ENCODE assay signal across 10 cellular contexts in genomic region chr9:77978086-77978781, GRCh38. TPM values are rescaled to one million over a fixed set of nuclear protein-coding genes. Genes with fewer than 3 reads are reported as not detected.
DNase-seq lines count a peak whose midpoint lies in the region; ATAC-seq and TF ChIP-seq lines count a peak whose summit lies in the region.
"Had no signal": no experiment of that assay in that cellular context is flagged by ENCODE, and none has a peak within 500 bp of the region (broad histone marks: within the 10 kb centered on the region; RNA-seq: fewer than 3 reads in every experiment).

No MANE protein-coding gene starts in this region.

- no peak for ATAC-seq in naive thymus-derived CD4-positive, alpha-beta T cell
- ATAC-seq in HG02798 (IDR thresholded peaks at IDR 0.05; ENCODE audit: poor library complexity, unreplicated experiment) = no peak
- no peak for ATAC-seq in GM18511 (IDR thresholded peaks at IDR 0.05; ENCODE audit: unreplicated experiment)

- H3K27ac ChIP-seq in naive thymus-derived CD4-positive, alpha-beta T cell (ENCODE audit: low read depth, low read length) = peak overlapping the region; percentile 61

- no peak for TF ChIP-seq CTCF in Calu3 (IDR thresholded peaks at IDR 0.05; ENCODE audit: unreplicated experiment)

- H3K27me3 ChIP-seq in naive thymus-derived CD4-positive, alpha-beta T cell (ENCODE audit: control insufficient read depth in 2 of 2, insufficient read depth in 2 of 2, low read length in 2 of 2) = no peaks in the 10 kb centered on the region

- peaks cover 23 to 55% of the 10 kb centered on the region in 2 donors for H3K4me1 ChIP-seq in naive thymus-derived CD4-positive, alpha-beta T cell (ENCODE audit: control insufficient read depth in 2 of 2, insufficient read depth in 2 of 2, low read length in 2 of 2)

- H3K9me3 Mint-ChIP-seq in Calu3 (ENCODE audit: low read depth, unreplicated experiment) = no peaks in the 10 kb centered on the region
- H3K9me3 Mint-ChIP-seq in activated T-helper 2 cell treated with anti-CD3 and anti-CD28 coated beads, Interferon-gamma antibody, Interleukin-2, Interleukin-4, amounts not matched to agents 10 μg/mL and 5 μg/mL and 100 μg/mL, durations not matched to agents 14 hours and 24 hours and 36 hours = no peaks in the 10 kb centered on the region
- H3K9me3 Mint-ChIP-seq in naive thymus-derived CD4-positive, alpha-beta T cell = no peaks in the 10 kb centered on the region

- CTCF ChIA-PET in Calu3 (lab: Charles Lee) = no interaction called here
- CTCF ChIA-PET in naive thymus-derived CD4-positive, alpha-beta T cell (lab: Charles Lee) = interaction anchor here (0.6 to 3.6 kb wide), 13 partner anchors 9 to 277 kb away, joined by 3 to 50 read pairs (median 7); no protein-coding TSS in a partner anchor

- peak overlapping the region; percentile 2 for H3K4me3 ChIP-seq in naive thymus-derived CD4-positive, alpha-beta T cell (ENCODE audit: low read length)

- DNase-seq in Calu3 (no peak), Kasumi-1 (lab: John Stamatoyannopoulos, UW) (peak; percentile 74 to 75), head of caudate nucleus (no peak)
- no peak for DNase-seq in activated T-helper 2 cell treated with anti-CD3 and anti-CD28 coated beads, Interferon-gamma antibody, Interleukin-2, Interleukin-4, amounts not matched to agents 10 μg/mL and 5 μg/mL and 100 μg/mL, durations not matched to agents 14 hours and 24 hours and 36 hours (ENCODE audit: low spot score)
- DNase-seq in naive thymus-derived CD4-positive, alpha-beta T cell = peak in 2 of 9 donors; percentile 4 to 8
- DNase-seq in stimulated activated CD4-positive, alpha-beta T cell treated with anti-CD3 and anti-CD28 coated beads, Interleukin-2, amount 100 ng/mL, for 24 hours = no peak
- DNase-seq: cortex of kidney, posterior cingulate gyrus had no signal

- H3K27ac Mint-ChIP-seq in Calu3 (ENCODE audit: unreplicated experiment) = peak overlapping the region; percentile 37
- H3K27ac Mint-ChIP-seq in activated T-helper 2 cell treated with anti-CD3 and anti-CD28 coated beads, Interferon-gamma antibody, Interleukin-2, Interleukin-4, amounts not matched to agents 10 μg/mL and 5 μg/mL and 100 μg/mL, durations not matched to agents 14 hours and 24 hours and 36 hours = peak overlapping the region; percentile 83
- H3K27ac Mint-ChIP-seq in naive thymus-derived CD4-positive, alpha-beta T cell = peak overlapping the region; percentile 57 to 87 (median 82)

- no TSS peak for BruUV-seq in Calu3 (replicated peaks; lab: Mats Ljungman, UMichigan)

- no peaks in the 10 kb centered on the region for H3K36me3 Mint-ChIP-seq in Calu3 (ENCODE audit: insufficient read depth, unreplicated experiment)
- H3K36me3 Mint-ChIP-seq in activated T-helper 2 cell treated with anti-CD3 and anti-CD28 coated beads, Interferon-gamma antibody, Interleukin-2, Interleukin-4, amounts not matched to agents 10 μg/mL and 5 μg/mL and 100 μg/mL, durations not matched to agents 14 hours and 24 hours and 36 hours (ENCODE audit: low read depth) = peaks cover 2% of the 10 kb centered on the region
- peaks cover 0 to 4% (median 0%) of the 10 kb centered on the region in 5 donors for H3K36me3 Mint-ChIP-seq in naive thymus-derived CD4-positive, alpha-beta T cell

- peaks cover 28% of the 10 kb centered on the region for H3K4me1 Mint-ChIP-seq in Calu3 (ENCODE audit: low read depth, unreplicated experiment)
- H3K4me1 Mint-ChIP-seq in activated T-helper 2 cell treated with anti-CD3 and anti-CD28 coated beads, Interferon-gamma antibody, Interleukin-2, Interleukin-4, amounts not matched to agents 10 μg/mL and 5 μg/mL and 100 μg/mL, durations not matched to agents 14 hours and 24 hours and 36 hours (ENCODE audit: low read depth) = peaks cover 64% of the 10 kb centered on the region
- peaks cover 46 to 84% (median 69%) of the 10 kb centered on the region in 7 donors for H3K4me1 Mint-ChIP-seq in naive thymus-derived CD4-positive, alpha-beta T cell

- intact Hi-C loops in Calu3 (cut with micrococcal nuclease; ENCODE audit: unreplicated experiment) (loop anchor here (5.0 kb wide), 1 partner anchor 136 kb away; no protein-coding TSS in a partner anchor), head of caudate nucleus (cut with DNase I) (loop anchor here (10.0 kb wide), 1 partner anchor 237 kb away; no protein-coding TSS in a partner anchor)
- intact Hi-C loops in activated T-helper 2 cell treated with anti-CD3 and anti-CD28 coated beads, Interferon-gamma antibody, Interleukin-2, Interleukin-4, amounts not matched to agents 10 μg/mL and 5 μg/mL and 100 μg/mL, durations not matched to agents 14 hours and 24 hours and 36 hours (cut with micrococcal nuclease) = loop anchor here (1.0 to 10.0 kb wide), 6 partner anchors 55 to 257 kb away; partner anchors contain the start of gene CEP78
- intact Hi-C loops in naive thymus-derived CD4-positive, alpha-beta T cell (cut with micrococcal nuclease) = loop anchor here in 1 of 2 donors (5.0 kb wide), 2 partner anchors 389 to 521 kb away; no protein-coding TSS in a partner anchor

- no peaks in the 10 kb centered on the region for H3K9me3 ChIP-seq in naive thymus-derived CD4-positive, alpha-beta T cell (ENCODE audit: control insufficient read depth in 2 of 3, low read length in 3 of 3)

- H3K36me3 ChIP-seq in naive thymus-derived CD4-positive, alpha-beta T cell (ENCODE audit: control insufficient read depth in 2 of 3, insufficient read depth in 3 of 3, low read length in 3 of 3) = no peaks in the 10 kb centered on the region

- POLR2A ChIA-PET in naive thymus-derived CD4-positive, alpha-beta T cell (lab: Charles Lee) = interaction anchor here (0.6 to 2.4 kb wide), 4 partner anchors 51 to 223 kb away, joined by 3 to 8 read pairs (median 5); no protein-coding TSS in a partner anchor

- no peaks in the 10 kb centered on the region for H3K27me3 Mint-ChIP-seq in Calu3 (ENCODE audit: unreplicated experiment)
- H3K27me3 Mint-ChIP-seq in activated T-helper 2 cell treated with anti-CD3 and anti-CD28 coated beads, Interferon-gamma antibody, Interleukin-2, Interleukin-4, amounts not matched to agents 10 μg/mL and 5 μg/mL and 100 μg/mL, durations not matched to agents 14 hours and 24 hours and 36 hours (ENCODE audit: low read depth) = no peaks in the 10 kb centered on the region
- no peaks in the 10 kb centered on the region for H3K27me3 Mint-ChIP-seq in naive thymus-derived CD4-positive, alpha-beta T cell

- H3K4me3 Mint-ChIP-seq in Calu3 (ENCODE audit: low read depth, unreplicated experiment) = no peak overlapping the region
- peak overlapping the region; percentile 56 for H3K4me3 Mint-ChIP-seq in activated T-helper 2 cell treated with anti-CD3 and anti-CD28 coated beads, Interferon-gamma antibody, Interleukin-2, Interleukin-4, amounts not matched to agents 10 μg/mL and 5 μg/mL and 100 μg/mL, durations not matched to agents 14 hours and 24 hours and 36 hours (ENCODE audit: low read depth)
- H3K4me3 Mint-ChIP-seq in naive thymus-derived CD4-positive, alpha-beta T cell = peak overlapping the region; percentile 11 to 77 (median 62)

RNA-seq across cellular contexts. Expression of gene GNAQ, which starts 53.4 kb away (rescaled TPM):
- total RNA-seq in Calu3 (2022) = 34.1 TPM in 2 replicates
- total RNA-seq in activated T-helper 2 cell treated with anti-CD3 and anti-CD28 coated beads, Interferon-gamma antibody, Interleukin-2, Interleukin-4, amounts not matched to agents 10 μg/mL and 5 μg/mL and 100 μg/mL, durations not matched to agents 14 hours and 24 hours and 36 hours = 28.6 and 34.3 TPM in 2 replicates
- 10 to 100 TPM; 37.7 to 60.6 (median 47.7) TPM for total RNA-seq in naive thymus-derived CD4-positive, alpha-beta T cell
- polyA plus RNA-seq in naive thymus-derived CD4-positive, alpha-beta T cell = 10 to 100 TPM in 1 of 2 donors, 1 to 10 TPM in 1; 7.2 to 11.4 TPM

Comparison
In these comparisons a context has a peak if more than half of its experiments do, and no peak if none do; other contexts are left out.
1. DNase-seq: peak in Kasumi-1 (2 of 2); none in Calu3 (single experiment), activated T-helper 2 cell treated with anti-CD3 and anti-CD28 coated beads, Interferon-gamma antibody, Interleukin-2, Interleukin-4, amounts not matched to agents 10 μg/mL and 5 μg/mL and 100 μg/mL, durations not matched to agents 14 hours and 24 hours and 36 hours (single experiment), head of caudate nucleus (0 of 42) and stimulated activated CD4-positive, alpha-beta T cell treated with anti-CD3 and anti-CD28 coated beads, Interleukin-2, amount 100 ng/mL, for 24 hours (0 of 2).
2. Peak in every context shown above with its lines, with median percentiles within 50 percentile points of each other: H3K27ac Mint-ChIP-seq.